Comparison of ENCODE assay signal across 8 cellular contexts in genomic region chr4:183098723-183099536, GRCh38. TPM values are rescaled to one million over a fixed set of nuclear protein-coding genes. Genes with fewer than 3 reads are reported as not detected.
A peak's percentile ranks its signal among the peaks of the same experiment; 100 is the strongest.
DNase-seq lines count a peak whose midpoint lies in the region; ATAC-seq, FAIRE-seq and TF ChIP-seq lines count a peak whose summit lies in the region.

Gene WWC2 (plus strand): TSS chr4:183099257. CDS start chr4:183099492, 235 bp downstream.

- DNase-seq in COLO829 (ENCODE audit: low spot score) (peak; percentile 82), LoVo (ENCODE audit: low spot score) (peak; percentile 93), anterior cingulate cortex (lab: John Stamatoyannopoulos, UW) (peak; percentile 8 to 83 (median 66)), heart right ventricle (peak; percentile 89 to 92), pancreas (peak; percentile 87 to 94 (median 90)), tibial nerve (ENCODE audit: low spot score in 2 of 2) (peak; percentile 77)
- peak; percentile 45 for DNase-seq in T-helper 2 cell treated with Interferon-gamma antibody and Interleukin-4, amounts not matched to agents 5 μg/mL and 100 μg/mL, for 36 hours (ENCODE audit: low spot score)

- H3K36me3 Mint-ChIP-seq in T-helper 2 cell treated with Interferon-gamma antibody and Interleukin-4, amounts not matched to agents 5 μg/mL and 100 μg/mL, for 36 hours (ENCODE audit: low read depth) = no peaks in the 10 kb centered on the region

- H3K9me3 Mint-ChIP-seq in T-helper 2 cell treated with Interferon-gamma antibody and Interleukin-4, amounts not matched to agents 5 μg/mL and 100 μg/mL, for 36 hours = no peaks in the 10 kb centered on the region

- no peak for FAIRE-seq in pancreas (lab: Jason Lieb, UNC)

- 0% methylated on average over 72 to 101 of the region's 102 CpGs for WGBS in heart right ventricle, 2 donors
- WGBS in pancreas, 2 donors = 0 to 1% methylated on average over 67 to 102 of the region's 102 CpGs
- 0 to 1% methylated on average over 32 to 47 of the region's 102 CpGs for WGBS in tibial nerve, 2 donors

- H3K27ac ChIP-seq in heart right ventricle = peak within 1 kb of the TSS; percentile 91 to 100 (median 98)
- H3K27ac ChIP-seq in pancreas = peak within 1 kb of the TSS; percentile 88 to 96 (median 94)
- H3K27ac ChIP-seq in tibial nerve = peak within 1 kb of the TSS; percentile 88 to 98 (median 96)

- H3K4me3 ChIP-seq in heart right ventricle (peak within 1 kb of the TSS; percentile 56 to 93 (median 80)), pancreas (peak within 1 kb of the TSS; percentile 73 to 89 (median 80)), tibial nerve (peak within 1 kb of the TSS; percentile 68 to 90 (median 80))

- H3K9me3 ChIP-seq in heart right ventricle (no peaks in the 10 kb centered on the region), pancreas (no peaks in the 10 kb centered on the region), tibial nerve (no peaks in the 10 kb centered on the region)

- H3K4me3 Mint-ChIP-seq in T-helper 2 cell treated with Interferon-gamma antibody and Interleukin-4, amounts not matched to agents 5 μg/mL and 100 μg/mL, for 36 hours = peak within 1 kb of the TSS; percentile 50

- peaks cover 0 to 55% (median 0%) of the 10 kb centered on the region in 7 donors for H3K27me3 ChIP-seq in heart right ventricle
- H3K27me3 ChIP-seq in pancreas = no peaks in the 10 kb centered on the region
- no peaks in the 10 kb centered on the region for H3K27me3 ChIP-seq in tibial nerve

- peak; percentile 19 to 91 for TF ChIP-seq EP300 in tibial nerve (IDR thresholded peaks at IDR 0.05)

- peak in 4 of 9 donors; percentile 11 to 25 (median 20) for TF ChIP-seq CTCF in heart right ventricle (IDR thresholded peaks at IDR 0.05)
- TF ChIP-seq CTCF in pancreas (IDR thresholded peaks at IDR 0.05) = no peak
- peak in 2 of 5 experiments; percentile 52 to 54 for TF ChIP-seq CTCF in tibial nerve (IDR thresholded peaks at IDR 0.05)

- peaks cover 63% of the 10 kb centered on the region for H3K27me3 Mint-ChIP-seq in T-helper 2 cell treated with Interferon-gamma antibody and Interleukin-4, amounts not matched to agents 5 μg/mL and 100 μg/mL, for 36 hours (ENCODE audit: low read depth)

- no peaks in the 10 kb centered on the region for H3K4me1 Mint-ChIP-seq in T-helper 2 cell treated with Interferon-gamma antibody and Interleukin-4, amounts not matched to agents 5 μg/mL and 100 μg/mL, for 36 hours (ENCODE audit: low read depth)

- H3K36me3 ChIP-seq in heart right ventricle = no peaks in the 10 kb centered on the region
- no peaks in the 10 kb centered on the region for H3K36me3 ChIP-seq in pancreas
- no peaks in the 10 kb centered on the region for H3K36me3 ChIP-seq in tibial nerve

- no peak within 1 kb of the TSS for H3K27ac Mint-ChIP-seq in T-helper 2 cell treated with Interferon-gamma antibody and Interleukin-4, amounts not matched to agents 5 μg/mL and 100 μg/mL, for 36 hours

- ATAC-seq in GM21723 (IDR thresholded peaks at IDR 0.05; ENCODE audit: unreplicated experiment) (peak; percentile 79), heart right ventricle (peak; percentile 92 to 96 (median 94)), pancreas (peak; percentile 88 to 92 (median 90))

- H3K4me1 ChIP-seq in heart right ventricle (peaks cover 0 to 41% (median 29%) of the 10 kb centered on the region in 9 donors), pancreas (peaks cover 15 to 19% (median 15%) of the 10 kb centered on the region in 3 donors), tibial nerve (peaks cover 0 to 34% (median 11%) of the 10 kb centered on the region in 4 donors)

- TF ChIP-seq POLR2A in tibial nerve (IDR thresholded peaks at IDR 0.05) = peak; percentile 73 to 86

- intact Hi-C loops in heart right ventricle (cut with DNase I) (loop anchor here in 4 of 10 donors (1.0 to 5.0 kb wide), 4 partner anchors 42 to 408 kb away; partner anchors contain the start of gene ING2 (in 1 of the 4)), pancreas (cut with DNase I) (no loop called here)

RNA-seq across cellular contexts. Expression of gene WWC2, which starts in this region (rescaled TPM):
- total RNA-seq in heart right ventricle (10 to 100 TPM; 25.7 to 37.4 (median 32.6) TPM), pancreas (10 to 100 TPM; 13.9 to 27.5 (median 18.3) TPM), tibial nerve (10 to 100 TPM; 38.2 to 60.9 (median 42.9) TPM)
- polyA plus RNA-seq in heart right ventricle (1 to 10 TPM; 6.0 to 7.2 TPM), pancreas (1 to 10 TPM; 4.4 to 6.6 TPM)

Comparison
In these comparisons a context has a peak if more than half of its experiments do, and no peak if none do; other contexts are left out.
1. Peak in every context shown above with its lines: DNase-seq, ATAC-seq, H3K4me3 ChIP-seq and H3K27ac ChIP-seq.